ENCODE assay signal across 16 cellular contexts in genomic region chr3:61442696-61443095, GRCh38.
DNase-seq lines count a peak whose midpoint lies in the region; TF ChIP-seq lines count a peak whose summit lies in the region.
"Had no signal": no experiment of that assay in that cellular context is flagged by ENCODE, and none has a peak within 500 bp of the region (broad histone marks: within the 10 kb centered on the region; RNA-seq: fewer than 3 reads in every experiment).

No MANE protein-coding gene starts in this region.

- H3K79me1 ChIP-seq in neuronal stem cell (ENCODE audit: low read depth, low read length): no peaks in the 10 kb centered on the region

- no peak overlapping the region for H3K23ac ChIP-seq in neuronal stem cell (ENCODE audit: low read depth, low read length, poor library complexity)

- peaks cover 6% of the 10 kb centered on the region for H3K9me3 Mint-ChIP-seq in mesothelial cell of epicardium

- no peak overlapping the region for H3K4me3 Mint-ChIP-seq in mesothelial cell of epicardium
- H3K4me3 Mint-ChIP-seq: CD4-positive, alpha-beta memory T cell; IgD-negative memory B cell had no signal

- H2BK15ac ChIP-seq in neuronal stem cell (ENCODE audit: low read length): no peak overlapping the region

- H3K4me1 ChIP-seq in neuronal stem cell (ENCODE audit: control insufficient read depth in 2 of 2, insufficient read depth in 1 of 2, low read depth in 1 of 2, low read length in 2 of 2) (peaks cover 0 to 1% of the 10 kb centered on the region in 2 donors), ovary (ENCODE audit: insufficient read depth) (peaks cover 1% of the 10 kb centered on the region)
- H3K4me1 ChIP-seq: A549, BE2C had no signal

- no peak overlapping the region for H4K8ac ChIP-seq in neuronal stem cell (ENCODE audit: low read depth, low read length)

- no peak overlapping the region for H3K4me3 ChIP-seq in choroid plexus epithelial cell (ENCODE audit: low read depth, low read length)
- no peak overlapping the region for H3K4me3 ChIP-seq in fibroblast of the aortic adventitia (ENCODE audit: low read depth, low read length)
- no peak overlapping the region for H3K4me3 ChIP-seq in neuronal stem cell (ENCODE audit: low read length in 2 of 2)
- no peak overlapping the region for H3K4me3 ChIP-seq in ovary
- H3K4me3 ChIP-seq: A549, GM23248 had no signal

- H2BK12ac ChIP-seq in neuronal stem cell (ENCODE audit: low read length): no peak overlapping the region

- no peak overlapping the region for H2AK5ac ChIP-seq in neuronal stem cell (ENCODE audit: low read depth, low read length)

- no peak overlapping the region for H3K27ac Mint-ChIP-seq in mesothelial cell of epicardium
- H3K27ac Mint-ChIP-seq: CD4-positive, alpha-beta memory T cell; IgD-negative memory B cell had no signal

- peaks cover 15% of the 10 kb centered on the region for H3K4me1 Mint-ChIP-seq in mesothelial cell of epicardium
- H3K4me1 Mint-ChIP-seq: CD4-positive, alpha-beta memory T cell; IgD-negative memory B cell had no signal

- no peak overlapping the region for H3K4ac ChIP-seq in neuronal stem cell (ENCODE audit: low read length)

- intact Hi-C loops in ovary (cut with DNase I): no loop called here

- H3K14ac ChIP-seq in neuronal stem cell (ENCODE audit: low read length): no peak overlapping the region

- H3K36me3 ChIP-seq in neuronal stem cell (replicated peaks in 1 of 2; ENCODE audit: control insufficient read depth in 2 of 2, insufficient read depth in 2 of 2, low read length in 2 of 2) (no peaks in the 10 kb centered on the region), ovary (no peaks in the 10 kb centered on the region)
- H3K36me3 ChIP-seq: BE2C had no signal

- no peak overlapping the region for H4K91ac ChIP-seq in neuronal stem cell (ENCODE audit: low read depth, low read length, poor library complexity)

- H3K27me3 ChIP-seq in neuronal stem cell (ENCODE audit: control insufficient read depth in 3 of 3, insufficient read depth in 3 of 3, low read depth in 1 of 3, low read length in 3 of 3): peaks cover 0 to 47% (median 0%) of the 10 kb centered on the region in 3 experiments
- no peaks in the 10 kb centered on the region for H3K27me3 ChIP-seq in ovary
- H3K27me3 ChIP-seq: BE2C had no signal

- peak; percentile 43 for DNase-seq in HT1080 (ENCODE audit: low read depth)
- peak; percentile 29 for DNase-seq in RPMI7951 (ENCODE audit: low read depth)
- DNase-seq in choroid plexus epithelial cell (ENCODE audit: low read depth): peak; percentile 32
- peak; percentile 17 for DNase-seq in fibroblast of the aortic adventitia (ENCODE audit: low read depth)
- DNase-seq in activated naive CD4-positive, alpha-beta T cell treated with anti-CD3 and anti-CD28 coated beads, Interleukin-2, amount 50 U/mL, for 16 hours: no peak
- no peak for DNase-seq in mesothelial cell of epicardium (ENCODE audit: low spot score in 2 of 2, unreplicated experiment in 2 of 2)
- DNase-seq in neuronal stem cell (ENCODE audit: low spot score): no peak
- no peak for DNase-seq in ovary
- DNase-seq: BE2C; CD4-positive, alpha-beta memory T cell; COR-L47; DMS153; GM23248 had no signal

- H3K9me3 ChIP-seq in neuronal stem cell (replicated peaks in 1 of 2; ENCODE audit: control insufficient read depth in 2 of 2, insufficient read depth in 1 of 2, low read depth in 1 of 2, low read length in 2 of 2) (no peaks in the 10 kb centered on the region), ovary (no peaks in the 10 kb centered on the region)
- H3K9me3 ChIP-seq: A549, BE2C had no signal

- no peak for TF ChIP-seq POLR2A in ovary (IDR thresholded peaks at IDR 0.05)

- no peak overlapping the region for H2BK5ac ChIP-seq in neuronal stem cell (ENCODE audit: low read length)

- no peak overlapping the region for H3K18ac ChIP-seq in neuronal stem cell (ENCODE audit: low read length)

- H2BK120ac ChIP-seq in neuronal stem cell (ENCODE audit: low read depth, low read length): no peak overlapping the region

- H3K27ac ChIP-seq in neuronal stem cell (replicated peaks; ENCODE audit: low read length) (no peak overlapping the region), ovary (no peak overlapping the region)
- H3K27ac ChIP-seq: A549, C4-2B, GM23248 had no signal

- TF ChIP-seq EP300 in ovary (IDR thresholded peaks at IDR 0.05): no peak

- WGBS in neuronal stem cell (ENCODE audit: extremely low coverage in 2 of 2, insufficient read length in 2 of 2, insufficient replicate concordance in 1 of 2), 2 donors: no CpG with 5 or more reads among the region's 3 CpGs
- 94 to 98% (median 97%) methylated on average over 3 of the region's 3 CpGs for WGBS in ovary, 3 donors

- H3K9ac ChIP-seq in neuronal stem cell (ENCODE audit: low read depth, low read length, poor library complexity): no peak overlapping the region
- H3K9ac ChIP-seq: GM23248 had no signal

- TF ChIP-seq CTCF in choroid plexus epithelial cell (conservative IDR thresholded peaks at IDR 0.05; ENCODE audit: low read depth, low read length): no peak
- TF ChIP-seq CTCF in fibroblast of the aortic adventitia (IDR thresholded peaks at IDR 0.05; ENCODE audit: insufficient read depth, low read length): no peak
- TF ChIP-seq CTCF in mesothelial cell of epicardium (IDR thresholded peaks at IDR 0.05; ENCODE audit: unreplicated experiment): no peak
- no peak for TF ChIP-seq CTCF in ovary (IDR thresholded peaks at IDR 0.05)

- H3K4me2 ChIP-seq in neuronal stem cell (ENCODE audit: insufficient read depth, low read length, poor library complexity, severe bottlenecking): no peak overlapping the region
- H3K4me2 ChIP-seq: A549 had no signal

- H2AFZ ChIP-seq in neuronal stem cell (ENCODE audit: low read length): no peak overlapping the region
- H2AFZ ChIP-seq: GM23248 had no signal

- no peaks in the 10 kb centered on the region for H3K36me3 Mint-ChIP-seq in mesothelial cell of epicardium
- H3K36me3 Mint-ChIP-seq: CD4-positive, alpha-beta memory T cell; IgD-negative memory B cell had no signal

- no peaks in the 10 kb centered on the region for H3K27me3 Mint-ChIP-seq in mesothelial cell of epicardium (ENCODE audit: low read depth)
- H3K27me3 Mint-ChIP-seq: CD4-positive, alpha-beta memory T cell had no signal

Comparison
In these comparisons a context has a peak if more than half of its experiments do, and no peak if none do; other contexts are left out.
1. DNase-seq: peak in HT1080 (single experiment), RPMI7951 (single experiment), choroid plexus epithelial cell (single experiment) and fibroblast of the aortic adventitia (single experiment); none in activated naive CD4-positive, alpha-beta T cell treated with anti-CD3 and anti-CD28 coated beads, Interleukin-2, amount 50 U/mL, for 16 hours (single experiment), mesothelial cell of epicardium (0 of 2), neuronal stem cell (single experiment) and ovary (0 of 5).